In the genomic region with DNA sequence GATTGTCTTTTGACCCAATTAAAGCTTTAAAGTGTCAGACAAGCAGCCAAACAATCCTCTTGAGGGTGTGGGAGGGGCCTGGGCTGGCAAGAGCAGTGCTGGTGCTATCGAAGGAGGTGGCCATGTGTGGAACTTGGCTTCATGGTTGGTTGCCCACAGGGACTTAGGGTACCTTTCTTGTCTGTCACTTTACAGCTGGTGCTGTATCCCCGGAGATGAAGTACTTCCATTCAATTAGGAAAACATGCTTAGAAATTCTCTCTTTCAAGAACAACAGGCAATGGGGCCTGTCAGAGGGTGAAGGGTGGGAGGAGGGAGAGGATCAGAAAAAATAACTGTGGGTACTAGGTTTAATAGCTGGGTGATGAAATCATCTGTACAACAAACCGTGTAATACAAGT, we compare ENCODE assay signal across 8 cellular contexts.
DNase-seq lines count a peak whose midpoint lies in the region; ATAC-seq and TF ChIP-seq lines count a peak whose summit lies in the region.

No MANE protein-coding gene starts in this region.

- no peak overlapping the region for H2BK5ac ChIP-seq in H9 (ENCODE audit: insufficient read length, low read length)

- H4K8ac ChIP-seq in H9 (replicated peaks; ENCODE audit: insufficient read length, low read depth, low read length) = no peak overlapping the region

- no peak overlapping the region for H2BK120ac ChIP-seq in H9 (ENCODE audit: low read depth, low read length, poor library complexity, severe bottlenecking)

- DNase-seq in H9 (peak; percentile 28), NCI-H2107 (lab: John Stamatoyannopoulos, UW) (peak; percentile 83), NCI-H345 treated with DMSO at 0.1 percent for 48 hours (lab: John Stamatoyannopoulos, UW; ENCODE audit: unreplicated experiment) (no peak), NOMO-1 treated with DMSO at 0.1 percent for 48 hours (lab: John Stamatoyannopoulos, UW; ENCODE audit: unreplicated experiment) (no peak), MM.1S (no peak)

- H3K18ac ChIP-seq in H9 (ENCODE audit: insufficient read length, low read depth, low read length) = no peak overlapping the region

- H3K4me1 ChIP-seq in H9 (ENCODE audit: insufficient read depth, low read length) = no peaks in the 10 kb centered on the region
- peaks cover 19% of the 10 kb centered on the region for H3K4me1 ChIP-seq in endocrine pancreas (ENCODE audit: control insufficient read depth, insufficient read depth, low read length)
- no peaks in the 10 kb centered on the region for H3K4me1 ChIP-seq in MM.1S (ENCODE audit: low read length)

- TF ChIP-seq CTCF in H9 (conservative IDR thresholded peaks at IDR 0.05) = no peak
- TF ChIP-seq CTCF in MM.1S (IDR thresholded peaks at IDR 0.05; ENCODE audit: low read length) = no peak

- no peak overlapping the region for H2BK20ac ChIP-seq in H9 (ENCODE audit: low read depth, low read length, poor library complexity, severe bottlenecking)

- H4K91ac ChIP-seq in H9 (ENCODE audit: insufficient read length, low read depth, low read length) = no peak overlapping the region

- peak; percentile 69 for ATAC-seq in GM18511 (IDR thresholded peaks at IDR 0.05; ENCODE audit: unreplicated experiment)

- no peaks in the 10 kb centered on the region for H3F3A ChIP-seq in MM.1S (ENCODE audit: insufficient read depth, low read length)

- no peak overlapping the region for H2AK5ac ChIP-seq in H9 (ENCODE audit: insufficient read length, low read length)

- no peaks in the 10 kb centered on the region for H3K23me2 ChIP-seq in H9 (ENCODE audit: insufficient read length, low read depth, low read length, poor library complexity, severe bottlenecking)

- no peak overlapping the region for H3K9ac ChIP-seq in H9 (ENCODE audit: extremely low read depth, insufficient read length, low read length)
- no peak overlapping the region for H3K9ac ChIP-seq in endocrine pancreas (ENCODE audit: control insufficient read depth, insufficient read depth, low read length)
- no peak overlapping the region for H3K9ac ChIP-seq in MM.1S (ENCODE audit: low read length)

- H3K27ac ChIP-seq in H9 (ENCODE audit: insufficient read length, low read depth, low read length) (no peak overlapping the region), skin epidermis (peak overlapping the region in 18 of 21 experiments; percentile 11 to 78 (median 58)), MM.1S (ENCODE audit: low read length) (no peak overlapping the region)

- no peak overlapping the region for H3K56ac ChIP-seq in H9 (ENCODE audit: insufficient read length, low read depth, low read length)

- peaks cover 0 to 2% (median 0%) of the 10 kb centered on the region in 3 experiments; a peak in 1 of 7 replicates for H3K36me3 Mint-ChIP-seq in H9 (ENCODE audit: insufficient read depth in 1 of 3, low read depth in 3 of 3)

- H3K4ac ChIP-seq in H9 (ENCODE audit: low read depth, low read length) = no peak overlapping the region

- H4K5ac ChIP-seq in H9 (ENCODE audit: insufficient read length, low read depth, low read length) = no peak overlapping the region

- peaks cover 3 to 7% of the 10 kb centered on the region in 2 experiments; a peak in 3 of 4 replicates for H3K4me1 Mint-ChIP-seq in H9

- H2AFZ ChIP-seq in H9 (ENCODE audit: low read length) (no peak overlapping the region), MM.1S (ENCODE audit: low read length) (no peak overlapping the region)

- H3K4me3 ChIP-seq in endocrine pancreas (ENCODE audit: control insufficient read depth, insufficient read depth, low read length) = peak overlapping the region; percentile 38
- no peak overlapping the region for H3K4me3 ChIP-seq in skin epidermis
- H3K4me3 ChIP-seq in MM.1S (ENCODE audit: low read length) = no peak overlapping the region

- H2BK15ac ChIP-seq in H9 (ENCODE audit: low read depth, low read length) = no peak overlapping the region

- no peak overlapping the region for H3T11ph ChIP-seq in H9 (ENCODE audit: low read length)

- H3K36me3 ChIP-seq in endocrine pancreas (ENCODE audit: control insufficient read depth, insufficient read depth, low read length) (no peaks in the 10 kb centered on the region), MM.1S (replicated peaks; ENCODE audit: insufficient read depth, low read length) (no peaks in the 10 kb centered on the region)

- H3K4me2 ChIP-seq in H9 (ENCODE audit: insufficient read depth, insufficient read length, low read length) = no peak overlapping the region
- no peak overlapping the region for H3K4me2 ChIP-seq in MM.1S (ENCODE audit: low read depth, low read length)

- peaks cover 3% of the 10 kb centered on the region in 2 experiments; a peak in 1 of 5 replicates for H3K9me3 Mint-ChIP-seq in H9

- no peaks in the 10 kb centered on the region for H3K9me2 ChIP-seq in MM.1S (replicated peaks; ENCODE audit: insufficient read depth, low read length)

- H3K27ac Mint-ChIP-seq in H9 = no peak overlapping the region

- no peak overlapping the region for H3K4me3 Mint-ChIP-seq in H9

- no peaks in the 10 kb centered on the region for H3K79me1 ChIP-seq in H9 (ENCODE audit: insufficient read depth, low read depth, low read length, poor library complexity, severe bottlenecking)

- H3K14ac ChIP-seq in H9 (ENCODE audit: insufficient read depth, low read length) = no peak overlapping the region

- no CpG with 5 or more reads among the region's 3 CpGs for WGBS in H9 (ENCODE audit: extremely low coverage, insufficient read length, low lambda C conversion rate)

- H4K20me1 ChIP-seq in H9 (ENCODE audit: control insufficient read depth, insufficient read depth, insufficient read length) (no peaks in the 10 kb centered on the region), MM.1S (ENCODE audit: insufficient read depth, low read length) (no peaks in the 10 kb centered on the region)

- H3K79me2 ChIP-seq in H9 (ENCODE audit: insufficient read depth, low read length) (no peaks in the 10 kb centered on the region), MM.1S (ENCODE audit: low read length) (no peaks in the 10 kb centered on the region)

- no peaks in the 10 kb centered on the region for H3K27me3 Mint-ChIP-seq in H9 (ENCODE audit: low read depth)

- no peak overlapping the region for H2BK12ac ChIP-seq in H9 (ENCODE audit: insufficient read length, low read depth, low read length)

- H3K9me3 ChIP-seq in H9 (ENCODE audit: control insufficient read depth, low read depth, low read length) = no peaks in the 10 kb centered on the region
- H3K9me3 ChIP-seq in endocrine pancreas (ENCODE audit: control insufficient read depth, low read length) = no peaks in the 10 kb centered on the region
- no peaks in the 10 kb centered on the region for H3K9me3 ChIP-seq in MM.1S (replicated peaks; ENCODE audit: insufficient read depth, low read length)

- no peak overlapping the region for H3K23ac ChIP-seq in H9 (ENCODE audit: insufficient read length, low read depth, low read length)

- no peaks in the 10 kb centered on the region for H3K27me3 ChIP-seq in H9 (ENCODE audit: insufficient read depth, low read length)
- H3K27me3 ChIP-seq in endocrine pancreas (ENCODE audit: control insufficient read depth, insufficient read depth, low read length) = no peaks in the 10 kb centered on the region
- H3K27me3 ChIP-seq in MM.1S (replicated peaks; ENCODE audit: insufficient read depth, low read length) = no peaks in the 10 kb centered on the region

Comparison
In these comparisons a context has a peak if more than half of its experiments do, and no peak if none do; other contexts are left out.
1. DNase-seq: peak in H9 (single experiment) and NCI-H2107 (single experiment); none in NCI-H345 treated with DMSO at 0.1 percent for 48 hours (single experiment), NOMO-1 treated with DMSO at 0.1 percent for 48 hours (single experiment) and MM.1S (single experiment).
2. H3K27ac ChIP-seq: peak in skin epidermis (18 of 21); none in H9 (single experiment) and MM.1S (single experiment).